In genomic region chr20:54691335-54691734, GRCh38 we compare ENCODE assay signal across 26 cellular contexts.
A peak's percentile ranks its signal among the peaks of the same experiment; 100 is the strongest.
DNase-seq lines count a peak whose midpoint lies in the region; ATAC-seq and TF ChIP-seq lines count a peak whose summit lies in the region.
"Had no signal": no experiment of that assay in that cellular context is flagged by ENCODE, and none has a peak within 500 bp of the region (broad histone marks: within the 10 kb centered on the region; RNA-seq: fewer than 3 reads in every experiment).

No MANE protein-coding gene starts in this region.

- TF ChIP-seq POLR2A in spleen (IDR thresholded peaks at IDR 0.05), result no peak

- no peaks in the 10 kb centered on the region for H4K20me1 ChIP-seq in MM.1S (ENCODE audit: insufficient read depth, low read length)
- H4K20me1 ChIP-seq: BLaER1 had no signal

- H3F3A ChIP-seq in MM.1S (ENCODE audit: insufficient read depth, low read length), result no peaks in the 10 kb centered on the region

- intact Hi-C loops in spleen (cut with DNase I; ENCODE audit: low total_unique reads), result no loop called here

- H3K27me3 ChIP-seq in MM.1S (replicated peaks; ENCODE audit: insufficient read depth, low read length) (no peaks in the 10 kb centered on the region), spleen (replicated peaks in 1 of 7) (no peaks in the 10 kb centered on the region)
- H3K27me3 ChIP-seq: BE2C, BLaER1 had no signal

- H3K4me2 ChIP-seq in MM.1S (ENCODE audit: low read depth, low read length), result no peak overlapping the region
- H3K4me2 ChIP-seq: BLaER1 had no signal

- H3K4me3 ChIP-seq in MM.1S (ENCODE audit: low read length), result no peak overlapping the region
- H3K4me3 ChIP-seq in spleen, result no peak overlapping the region
- H3K4me3 ChIP-seq: BLaER1, GM12878 had no signal

- H3K9ac ChIP-seq in MM.1S (ENCODE audit: low read length), result no peak overlapping the region
- H3K9ac ChIP-seq: BLaER1 had no signal

- TF ChIP-seq CTCF in MM.1S (IDR thresholded peaks at IDR 0.05; ENCODE audit: low read length) (no peak), VCaP (conservative IDR thresholded peaks at IDR 0.05) (no peak), nephron (IDR thresholded peaks at IDR 0.05; ENCODE audit: unreplicated experiment in 3 of 3) (no peak), type B pancreatic cell (conservative IDR thresholded peaks at IDR 0.05) (no peak), spleen (IDR thresholded peaks at IDR 0.05 in 8 of 11, conservative IDR thresholded peaks at IDR 0.05 in 3 of 11) (no peak)

- H3K36me3 Mint-ChIP-seq in nephron (ENCODE audit: low read depth) (no peaks in the 10 kb centered on the region), type B pancreatic cell (no peaks in the 10 kb centered on the region)
- H3K36me3 Mint-ChIP-seq in activated naive CD4-positive, alpha-beta T cell treated with anti-CD3 and anti-CD28 coated beads, Interleukin-2, amount 50 U/mL, for 72 hours, result no peaks in the 10 kb centered on the region
- H3K36me3 Mint-ChIP-seq: CD14-positive monocyte; CD4-positive, alpha-beta memory T cell; CD4-positive, CD25-positive, alpha-beta regulatory T cell; CD8-positive, alpha-beta memory T cell had no signal

- H3K9me3 ChIP-seq in MM.1S (replicated peaks; ENCODE audit: insufficient read depth, low read length) (no peaks in the 10 kb centered on the region), spleen (no peaks in the 10 kb centered on the region)
- H3K9me3 ChIP-seq: BE2C, BLaER1 had no signal

- H3K27ac Mint-ChIP-seq in nephron, result peak overlapping the region; percentile 8 to 66 (median 37)
- H3K27ac Mint-ChIP-seq in type B pancreatic cell, result peak overlapping the region; percentile 27
- H3K27ac Mint-ChIP-seq in activated naive CD4-positive, alpha-beta T cell treated with anti-CD3 and anti-CD28 coated beads, Interleukin-2, amount 50 U/mL, for 72 hours, result no peak overlapping the region
- H3K27ac Mint-ChIP-seq: CD14-positive monocyte; CD4-positive, alpha-beta memory T cell; CD4-positive, CD25-positive, alpha-beta regulatory T cell; CD8-positive, alpha-beta memory T cell had no signal

- no peak for ATAC-seq in activated naive CD4-positive, alpha-beta T cell treated with anti-CD3 and anti-CD28 coated beads, Interleukin-2, amount 50 U/mL, for 72 hours
- ATAC-seq: GM12878 had no signal

- H3K9me3 Mint-ChIP-seq in nephron (peaks cover 3% of the 10 kb centered on the region), type B pancreatic cell (peaks cover 6% of the 10 kb centered on the region)
- H3K9me3 Mint-ChIP-seq in activated naive CD4-positive, alpha-beta T cell treated with anti-CD3 and anti-CD28 coated beads, Interleukin-2, amount 50 U/mL, for 72 hours, result peaks cover 3 to 4% of the 10 kb centered on the region in 2 donors
- H3K9me3 Mint-ChIP-seq: CD14-positive monocyte had no signal

- H3K4me1 Mint-ChIP-seq in nephron (peaks cover 13% of the 10 kb centered on the region), type B pancreatic cell (ENCODE audit: unreplicated experiment) (peaks cover 18% of the 10 kb centered on the region)
- H3K4me1 Mint-ChIP-seq: CD14-positive monocyte; CD4-positive, alpha-beta memory T cell; CD4-positive, CD25-positive, alpha-beta regulatory T cell; CD8-positive, alpha-beta memory T cell had no signal

- 59 to 83% (median 77%) methylated on average over 2 of the region's 2 CpGs for WGBS in spleen, 5 donors

- no peak for DNase-seq in MM.1S
- DNase-seq in type B pancreatic cell (ENCODE audit: extremely low spot score, unreplicated experiment), result no peak
- DNase-seq in MV-4-11 (lab: John Stamatoyannopoulos, UW), result no peak
- DNase-seq in SW480 (ENCODE audit: low spot score), result no peak
- no peak for DNase-seq in spleen
- no peak for DNase-seq in activated naive CD4-positive, alpha-beta T cell treated with anti-CD3 and anti-CD28 coated beads, Interleukin-2, amount 50 U/mL, for 72 hours (ENCODE audit: low spot score in 2 of 2)
- DNase-seq: 8988T; ACHN; BE2C; C1 segment of cervical spinal cord; CD4-positive, alpha-beta memory T cell; CD4-positive, CD25-positive, alpha-beta regulatory T cell; CD8-positive, alpha-beta memory T cell; COR-L47; DMS 273 treated with DMSO at 0.1 percent for 48 hours; DMS153; DMS53; DMS79; DND-41; EL; GDM1 had no signal

- H3K9me2 ChIP-seq in MM.1S (replicated peaks; ENCODE audit: insufficient read depth, low read length), result no peaks in the 10 kb centered on the region

- H3K27ac ChIP-seq in MM.1S (ENCODE audit: low read length) (no peak overlapping the region), VCaP (0 out of 2 replicates have a peak overlapping the region, but pooled peaks have one; percentile 0), spleen (no peak overlapping the region)
- H3K27ac ChIP-seq: BLaER1 had no signal

- no peak overlapping the region for H3K4me3 Mint-ChIP-seq in nephron
- H3K4me3 Mint-ChIP-seq in type B pancreatic cell, result no peak overlapping the region
- H3K4me3 Mint-ChIP-seq: CD14-positive monocyte; CD4-positive, alpha-beta memory T cell; CD4-positive, CD25-positive, alpha-beta regulatory T cell; CD8-positive, alpha-beta memory T cell had no signal

- H2AFZ ChIP-seq in MM.1S (ENCODE audit: low read length), result peak overlapping the region; percentile 28; the same call in 1 of the 2 replicates

- peaks cover 21% of the 10 kb centered on the region for H3K4me1 ChIP-seq in MM.1S (ENCODE audit: low read length)
- H3K4me1 ChIP-seq in spleen, result no peaks in the 10 kb centered on the region
- H3K4me1 ChIP-seq: BE2C, BLaER1 had no signal

- H3K79me2 ChIP-seq in MM.1S (ENCODE audit: low read length), result no peaks in the 10 kb centered on the region

- H3K36me3 ChIP-seq in MM.1S (replicated peaks; ENCODE audit: insufficient read depth, low read length) (no peaks in the 10 kb centered on the region), spleen (no peaks in the 10 kb centered on the region)
- H3K36me3 ChIP-seq: BE2C, BLaER1 had no signal

- no peaks in the 10 kb centered on the region for H3K27me3 Mint-ChIP-seq in nephron (ENCODE audit: low read depth)
- H3K27me3 Mint-ChIP-seq in type B pancreatic cell, result no peaks in the 10 kb centered on the region
- H3K27me3 Mint-ChIP-seq: CD4-positive, CD25-positive, alpha-beta regulatory T cell had no signal

Comparison
In these comparisons a context has a peak if more than half of its experiments do, and no peak if none do; other contexts are left out.
1. H3K27ac Mint-ChIP-seq: peak in nephron (3 of 3) and type B pancreatic cell (single experiment); none in activated naive CD4-positive, alpha-beta T cell treated with anti-CD3 and anti-CD28 coated beads, Interleukin-2, amount 50 U/mL, for 72 hours (0 of 2).